20 cellular contexts compared by ENCODE assay signal in the genomic region with DNA sequence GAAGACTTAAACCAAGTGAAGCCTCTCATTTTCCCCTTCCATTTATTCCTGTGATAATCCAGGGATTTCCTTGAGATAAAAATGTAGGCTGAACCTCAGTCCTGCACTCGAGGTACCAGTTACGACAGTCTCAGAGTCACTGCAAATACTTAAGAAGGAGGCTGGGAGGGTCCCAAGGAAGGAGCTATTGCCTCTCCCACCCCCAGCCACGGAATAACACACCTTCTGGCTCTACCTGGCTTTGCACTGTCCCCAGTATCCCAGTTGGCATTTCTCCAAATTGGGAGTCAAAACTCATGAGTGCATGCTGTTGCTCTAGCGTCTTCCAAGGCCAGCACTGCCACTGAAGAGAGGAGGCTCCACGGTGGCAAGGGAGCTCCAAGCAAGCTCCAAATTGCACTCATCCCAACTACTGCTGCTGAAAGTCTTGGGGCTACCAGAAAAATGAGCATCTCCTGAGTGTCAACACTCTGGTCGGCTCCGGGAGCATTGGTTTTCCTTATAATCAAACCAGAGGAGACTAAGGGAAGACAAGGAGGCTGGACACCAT. TPM values are rescaled to one million over a fixed set of nuclear protein-coding genes. Genes with fewer than 3 reads are reported as not detected.
"Had no signal": no experiment of that assay in that cellular context is flagged by ENCODE, and none has a peak within 500 bp of the region (broad histone marks: within the 10 kb centered on the region; RNA-seq: fewer than 3 reads in every experiment).

No MANE protein-coding gene starts in this region.

- H3K27ac Mint-ChIP-seq: activated CD8-positive, alpha-beta memory T cell treated with anti-CD3 and anti-CD28 coated beads, Interleukin-2, amount 10 ng/mL, durations not matched to agents 7 days and 5 days; activated naive CD4-positive, alpha-beta T cell treated with anti-CD3 and anti-CD28 coated beads, Interleukin-2, amount 50 U/mL, for 72 hours; activated T-cell treated with anti-CD3 and anti-CD28 coated beads, Interleukin-2, amount 50 U/mL, for 24 hours; immature natural killer cell; T-helper 2 cell treated with Interferon-gamma antibody and Interleukin-4, amounts not matched to agents 5 μg/mL and 100 μg/mL, for 36 hours had no signal

- H3K4me3 Mint-ChIP-seq: activated CD8-positive, alpha-beta memory T cell treated with anti-CD3 and anti-CD28 coated beads, Interleukin-2, amount 10 ng/mL, durations not matched to agents 7 days and 5 days; activated T-cell treated with anti-CD3 and anti-CD28 coated beads, Interleukin-2, amount 50 U/mL, for 24 hours; immature natural killer cell; naive thymus-derived CD8-positive, alpha-beta T cell; T-helper 2 cell treated with Interferon-gamma antibody and Interleukin-4, amounts not matched to agents 5 μg/mL and 100 μg/mL, for 36 hours had no signal

- H3K27ac ChIP-seq: brain microvascular endothelial cell, sigmoid colon had no signal

- H3K36me3 Mint-ChIP-seq: activated CD8-positive, alpha-beta memory T cell treated with anti-CD3 and anti-CD28 coated beads, Interleukin-2, amount 10 ng/mL, durations not matched to agents 7 days and 5 days; activated naive CD4-positive, alpha-beta T cell treated with anti-CD3 and anti-CD28 coated beads, Interleukin-2, amount 50 U/mL, for 72 hours; immature natural killer cell had no signal

- H3K4me3 ChIP-seq: lung, mucosa of descending colon, sigmoid colon had no signal

- H3K9me3 ChIP-seq: mucosa of descending colon, sigmoid colon had no signal

- H3K36me3 ChIP-seq: brain microvascular endothelial cell, sigmoid colon had no signal

- DNase-seq: activated CD4-positive, alpha-beta T cell treated with anti-CD3 and anti-CD28 coated beads for 1 hour; activated CD4-positive, alpha-beta T cell treated with anti-CD3 and anti-CD28 coated beads, Interleukin-2, amount 50 U/mL, for 48 hours; activated CD8-positive, alpha-beta memory T cell treated with anti-CD3 and anti-CD28 coated beads, Interleukin-2, amount 10 ng/mL, durations not matched to agents 7 days and 5 days; activated effector memory CD4-positive, alpha-beta T cell treated with anti-CD3 and anti-CD28 coated beads, Interleukin-2, amount 50 U/mL, for 16 hours; activated T-cell treated with anti-CD3 and anti-CD28 coated beads, Interleukin-2, amount 50 U/mL, for 24 hours; amniotic stem cell; brain microvascular endothelial cell; dermis blood vessel endothelial cell; immature natural killer cell; mucosa of descending colon; naive thymus-derived CD8-positive, alpha-beta T cell; sigmoid colon; stimulated activated CD4-positive, alpha-beta T cell treated with anti-CD3 and anti-CD28 coated beads, Interleukin-12 subunit alpha, Interleukin-12 subunit beta, amount 100 ng/mL, for 4 hours; stimulated activated naive CD4-positive, alpha-beta T cell had no signal

- ATAC-seq: activated CD8-positive, alpha-beta memory T cell treated with anti-CD3 and anti-CD28 coated beads, Interleukin-2, amount 10 ng/mL, durations not matched to agents 7 days and 5 days; activated naive CD4-positive, alpha-beta T cell treated with anti-CD3 and anti-CD28 coated beads, Interleukin-2, amount 50 U/mL, for 72 hours; mucosa of descending colon; naive thymus-derived CD8-positive, alpha-beta T cell had no signal

- H3K9me3 Mint-ChIP-seq: activated naive CD4-positive, alpha-beta T cell treated with anti-CD3 and anti-CD28 coated beads, Interleukin-2, amount 50 U/mL, for 72 hours; activated T-cell treated with anti-CD3 and anti-CD28 coated beads, Interleukin-2, amount 50 U/mL, for 24 hours; T-helper 2 cell treated with Interferon-gamma antibody and Interleukin-4, amounts not matched to agents 5 μg/mL and 100 μg/mL, for 36 hours had no signal

- H3K4me1 Mint-ChIP-seq: activated CD8-positive, alpha-beta memory T cell treated with anti-CD3 and anti-CD28 coated beads, Interleukin-2, amount 10 ng/mL, durations not matched to agents 7 days and 5 days; immature natural killer cell; naive thymus-derived CD8-positive, alpha-beta T cell had no signal

RNA-seq across cellular contexts. Expression of gene SCTR, which starts 1.6 kb away (rescaled TPM):
- total RNA-seq: activated CD8-positive, alpha-beta memory T cell treated with anti-CD3 and anti-CD28 coated beads, Interleukin-2, amount 10 ng/mL, durations not matched to agents 7 days and 5 days; activated naive CD4-positive, alpha-beta T cell treated with anti-CD3 and anti-CD28 coated beads, Interleukin-2, amount 50 U/mL, for 72 hours; dermis blood vessel endothelial cell; fibroblast of villous mesenchyme; naive thymus-derived CD8-positive, alpha-beta T cell; omental fat pad; sigmoid colon; ureter had no signal
- polyA plus RNA-seq: immature natural killer cell; naive thymus-derived CD8-positive, alpha-beta T cell had no signal

RNA-seq across cellular contexts. Expression of gene CFAP221, which starts 21.6 kb away (rescaled TPM):
- total RNA-seq: activated CD8-positive, alpha-beta memory T cell treated with anti-CD3 and anti-CD28 coated beads, Interleukin-2, amount 10 ng/mL, durations not matched to agents 7 days and 5 days; activated naive CD4-positive, alpha-beta T cell treated with anti-CD3 and anti-CD28 coated beads, Interleukin-2, amount 50 U/mL, for 72 hours; fibroblast of villous mesenchyme; naive thymus-derived CD8-positive, alpha-beta T cell; sigmoid colon had no signal
- polyA plus RNA-seq: immature natural killer cell; naive thymus-derived CD8-positive, alpha-beta T cell had no signal
